1 cellular context compared by ENCODE assay signal in the genomic region with DNA sequence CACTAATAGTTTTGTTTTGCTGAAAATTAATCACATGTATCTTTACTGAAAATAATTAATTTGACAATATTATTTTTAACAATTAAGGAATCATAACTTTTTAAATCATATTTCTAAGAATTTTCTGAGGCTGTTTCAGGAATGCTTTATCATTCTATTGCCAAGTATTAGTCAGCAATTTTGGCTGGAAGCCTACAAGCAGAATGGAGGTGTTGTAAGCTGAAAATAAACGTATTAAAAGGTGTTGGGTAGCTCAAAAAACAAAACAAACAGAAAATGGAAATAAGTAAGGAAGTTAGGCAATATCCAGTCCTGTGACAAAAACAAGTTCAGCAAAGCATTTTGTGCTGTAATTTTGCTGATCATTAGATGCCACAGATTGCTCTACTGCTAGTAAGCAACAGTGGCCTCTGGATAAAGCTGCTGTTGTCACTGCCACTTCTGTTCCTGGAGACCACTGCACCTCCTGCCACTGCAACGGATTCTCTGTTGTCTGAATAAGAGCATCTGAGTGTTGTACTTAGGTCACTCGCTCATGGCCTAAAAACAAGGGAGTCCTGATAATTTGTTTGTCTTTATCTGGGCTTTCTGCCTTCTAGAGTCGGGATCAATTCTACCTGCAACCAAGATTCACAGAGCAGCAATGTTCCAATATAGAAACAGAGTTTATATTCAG.
TF ChIP-seq lines count a peak whose summit lies in the region.

No MANE protein-coding gene starts in this region.

TF ChIP-seq in HCT116, 20 proteins besides CTCF, POLR2A, EP300 and RAD21:
- TF ChIP-seq ZFX (IDR thresholded peaks at IDR 0.05) (no peak), YY1 (IDR thresholded peaks at IDR 0.05; ENCODE audit: extremely low read depth, insufficient replicate concordance, low read depth, low read length) (no peak), EZH2 (IDR thresholded peaks at IDR 0.05) (no peak), JUND (IDR thresholded peaks at IDR 0.05) (no peak), ELF1 (IDR thresholded peaks at IDR 0.05; ENCODE audit: borderline replicate concordance, low read depth) (no peak), CEBPB (IDR thresholded peaks at IDR 0.05; ENCODE audit: low read depth) (no peak), CBX3 (IDR thresholded peaks at IDR 0.05; ENCODE audit: low read depth) (no peak), SRF (IDR thresholded peaks at IDR 0.05; ENCODE audit: low read depth) (no peak), FOSL1 (IDR thresholded peaks at IDR 0.05; ENCODE audit: low read depth) (no peak), TCF7L2 (IDR thresholded peaks at IDR 0.05; ENCODE audit: borderline replicate concordance, extremely low read depth, insufficient read depth, insufficient read length) (no peak), ATF3 (IDR thresholded peaks at IDR 0.05) (no peak)
- TF ChIP-seq, protein P1, sequence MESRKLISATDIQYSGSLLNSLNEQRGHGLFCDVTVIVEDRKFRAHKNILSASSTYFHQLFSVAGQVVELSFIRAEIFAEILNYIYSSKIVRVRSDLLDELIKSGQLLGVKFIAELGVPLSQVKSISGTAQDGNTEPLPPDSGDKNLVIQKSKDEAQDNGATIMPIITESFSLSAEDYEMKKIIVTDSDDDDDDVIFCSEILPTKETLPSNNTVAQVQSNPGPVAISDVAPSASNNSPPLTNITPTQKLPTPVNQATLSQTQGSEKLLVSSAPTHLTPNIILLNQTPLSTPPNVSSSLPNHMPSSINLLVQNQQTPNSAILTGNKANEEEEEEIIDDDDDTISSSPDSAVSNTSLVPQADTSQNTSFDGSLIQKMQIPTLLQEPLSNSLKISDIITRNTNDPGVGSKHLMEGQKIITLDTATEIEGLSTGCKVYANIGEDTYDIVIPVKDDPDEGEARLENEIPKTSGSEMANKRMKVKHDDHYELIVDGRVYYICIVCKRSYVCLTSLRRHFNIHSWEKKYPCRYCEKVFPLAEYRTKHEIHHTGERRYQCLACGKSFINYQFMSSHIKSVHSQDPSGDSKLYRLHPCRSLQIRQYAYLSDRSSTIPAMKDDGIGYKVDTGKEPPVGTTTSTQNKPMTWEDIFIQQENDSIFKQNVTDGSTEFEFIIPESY (IDR thresholded peaks at IDR 0.05; ENCODE audit: extremely low read depth, insufficient replicate concordance, low read length), result no peak
